In the genomic region with DNA sequence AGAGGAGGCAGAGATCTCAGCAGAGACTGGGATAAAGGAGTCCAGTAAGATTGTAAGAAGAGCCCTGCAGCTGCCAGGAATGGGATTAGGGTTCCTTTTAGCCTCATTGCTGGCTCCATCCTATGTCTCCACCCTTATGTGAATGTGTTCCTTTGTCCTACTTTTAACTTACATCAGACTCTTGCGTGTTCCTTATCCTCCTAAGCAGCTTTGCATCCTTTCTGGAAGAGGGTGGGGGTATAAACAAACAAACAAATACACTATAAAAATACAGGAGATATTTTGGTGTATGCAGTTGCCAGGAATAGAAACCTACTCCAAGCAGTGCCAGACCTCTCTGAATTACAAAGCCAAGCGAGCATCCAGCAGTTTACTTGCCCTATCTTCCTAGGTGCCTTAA, we compare ENCODE assay signal across 21 cellular contexts.
A peak's percentile ranks its signal among the peaks of the same experiment; 100 is the strongest.
DNase-seq lines count a peak whose midpoint lies in the region; TF ChIP-seq lines count a peak whose summit lies in the region.
"Had no signal": no experiment of that assay in that cellular context is flagged by ENCODE, and none has a peak within 500 bp of the region (broad histone marks: within the 10 kb centered on the region; RNA-seq: fewer than 3 reads in every experiment).

No MANE protein-coding gene starts in this region.

- no peaks in the 10 kb centered on the region for H3K36me3 ChIP-seq in neural progenitor cell
- H3K36me3 ChIP-seq: BE2C, BLaER1 had no signal

- no peak overlapping the region for H3K4me3 Mint-ChIP-seq in neural progenitor cell
- H3K4me3 Mint-ChIP-seq: CD4-positive, alpha-beta memory T cell; CD4-positive, CD25-positive, alpha-beta regulatory T cell; CD8-positive, alpha-beta memory T cell had no signal

- H3K27ac Mint-ChIP-seq in neural progenitor cell = no peak overlapping the region
- H3K27ac Mint-ChIP-seq: CD4-positive, alpha-beta memory T cell; CD8-positive, alpha-beta memory T cell had no signal

- no peaks in the 10 kb centered on the region for H3K36me3 Mint-ChIP-seq in neural progenitor cell
- H3K36me3 Mint-ChIP-seq: CD14-positive monocyte; CD4-positive, alpha-beta memory T cell; CD4-positive, CD25-positive, alpha-beta regulatory T cell; CD8-positive, alpha-beta memory T cell had no signal

- H3K4me3 ChIP-seq in neural progenitor cell = no peak overlapping the region
- H3K4me3 ChIP-seq: A549, BLaER1 had no signal

- H3K9me3 ChIP-seq in neural progenitor cell (ENCODE audit: low read depth) = no peaks in the 10 kb centered on the region
- H3K9me3 ChIP-seq: A549, BE2C, BLaER1, Caco-2 had no signal

- H3K79me2 ChIP-seq in neural progenitor cell (ENCODE audit: low read depth) = no peaks in the 10 kb centered on the region

- H3K4me1 ChIP-seq in neural progenitor cell = peaks cover 41% of the 10 kb centered on the region
- H3K4me1 ChIP-seq: A549 had no signal

- peak; percentile 40 for DNase-seq in COLO829 (ENCODE audit: low spot score)
- peak; percentile 75 for DNase-seq in NCI-H82 (lab: John Stamatoyannopoulos, UW)
- DNase-seq in neural progenitor cell (ENCODE audit: low spot score) = no peak
- no peak for DNase-seq in stimulated activated CD4-positive, alpha-beta T cell treated with anti-CD3 and anti-CD28 coated beads, Interleukin-15, amount 100 ng/mL, for 24 hours
- no peak for DNase-seq in SIG-M5 treated with dmso at 0.1 percent for 504 hours (lab: John Stamatoyannopoulos, UW; ENCODE audit: unreplicated experiment)
- no peak for DNase-seq in NCI-H2107 treated with DMSO at 0.1 percent for 48 hours (lab: John Stamatoyannopoulos, UW; ENCODE audit: unreplicated experiment)
- no peak for DNase-seq in AG20443 (ENCODE audit: low spot score)
- DNase-seq: BE2C; C1 segment of cervical spinal cord; Caco-2; Calu3; CD4-positive, alpha-beta memory T cell; CD4-positive, CD25-positive, alpha-beta regulatory T cell; CD8-positive, alpha-beta memory T cell; DMS79 treated with DMSO at 0.1 percent for 48 hours; GF-D8 had no signal

- H3K9ac ChIP-seq in neural progenitor cell = no peak overlapping the region
- H3K9ac ChIP-seq: BLaER1 had no signal

- H3K9me3 Mint-ChIP-seq in neural progenitor cell = no peaks in the 10 kb centered on the region
- H3K9me3 Mint-ChIP-seq: CD8-positive, alpha-beta memory T cell had no signal

- no peaks in the 10 kb centered on the region for H4K20me1 ChIP-seq in neural progenitor cell (ENCODE audit: low read depth)
- H4K20me1 ChIP-seq: BLaER1 had no signal

- H3K27ac ChIP-seq in VCaP = peak overlapping the region; percentile 92; the same call in 1 of the 2 replicates
- H3K27ac ChIP-seq in neural progenitor cell = no peak overlapping the region
- H3K27ac ChIP-seq: 22Rv1, A549, BLaER1 had no signal

- peaks cover 6% of the 10 kb centered on the region for H3K27me3 Mint-ChIP-seq in neural progenitor cell (ENCODE audit: insufficient read depth, low read depth)

- H3K4me2 ChIP-seq in neural progenitor cell = peak overlapping the region; percentile 6
- H3K4me2 ChIP-seq: A549, BLaER1 had no signal

- H2AFZ ChIP-seq in neural progenitor cell (replicated peaks) = no peak overlapping the region

- H3K4me1 Mint-ChIP-seq in neural progenitor cell = peaks cover 44% of the 10 kb centered on the region
- H3K4me1 Mint-ChIP-seq: CD14-positive monocyte; CD4-positive, CD25-positive, alpha-beta regulatory T cell; CD8-positive, alpha-beta memory T cell had no signal

- peaks cover 5% of the 10 kb centered on the region for H3F3A ChIP-seq in neural progenitor cell (ENCODE audit: low read depth)

- H3K27me3 ChIP-seq in neural progenitor cell = no peaks in the 10 kb centered on the region
- H3K27me3 ChIP-seq: BE2C had no signal

- TF ChIP-seq CTCF in VCaP (conservative IDR thresholded peaks at IDR 0.05) (no peak), neural progenitor cell (IDR thresholded peaks at IDR 0.05) (no peak)

Comparison
In these comparisons a context has a peak if more than half of its experiments do, and no peak if none do; other contexts are left out.
1. DNase-seq: peak in COLO829 (single experiment) and NCI-H82 (single experiment); none in neural progenitor cell (single experiment), stimulated activated CD4-positive, alpha-beta T cell treated with anti-CD3 and anti-CD28 coated beads, Interleukin-15, amount 100 ng/mL, for 24 hours (single experiment), SIG-M5 treated with dmso at 0.1 percent for 504 hours (single experiment), NCI-H2107 treated with DMSO at 0.1 percent for 48 hours (single experiment) and AG20443 (single experiment).